In genomic region chr20:62923669-62924566, GRCh38 we compare ENCODE assay signal across 1 cellular context.
TF ChIP-seq lines count a peak whose summit lies in the region.

No MANE protein-coding gene starts in this region.

TF ChIP-seq in HepG2, 621 proteins besides CTCF, POLR2A, EP300 and RAD21 (continued from another document and continues in another):
- TF ChIP-seq HMGXB3 (CRISPR knock-in tag; IDR thresholded peaks at IDR 0.05; ENCODE audit: borderline replicate concordance): no peak
- no peak for TF ChIP-seq CENPT (CRISPR knock-in tag; IDR thresholded peaks at IDR 0.05; ENCODE audit: low read depth)
- TF ChIP-seq, protein P1, sequence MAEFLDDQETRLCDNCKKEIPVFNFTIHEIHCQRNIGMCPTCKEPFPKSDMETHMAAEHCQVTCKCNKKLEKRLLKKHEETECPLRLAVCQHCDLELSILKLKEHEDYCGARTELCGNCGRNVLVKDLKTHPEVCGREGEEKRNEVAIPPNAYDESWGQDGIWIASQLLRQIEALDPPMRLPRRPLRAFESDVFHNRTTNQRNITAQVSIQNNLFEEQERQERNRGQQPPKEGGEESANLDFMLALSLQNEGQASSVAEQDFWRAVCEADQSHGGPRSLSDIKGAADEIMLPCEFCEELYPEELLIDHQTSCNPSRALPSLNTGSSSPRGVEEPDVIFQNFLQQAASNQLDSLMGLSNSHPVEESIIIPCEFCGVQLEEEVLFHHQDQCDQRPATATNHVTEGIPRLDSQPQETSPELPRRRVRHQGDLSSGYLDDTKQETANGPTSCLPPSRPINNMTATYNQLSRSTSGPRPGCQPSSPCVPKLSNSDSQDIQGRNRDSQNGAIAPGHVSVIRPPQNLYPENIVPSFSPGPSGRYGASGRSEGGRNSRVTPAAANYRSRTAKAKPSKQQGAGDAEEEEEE (CRISPR knock-in tag; IDR thresholded peaks at IDR 0.05; ENCODE audit: borderline replicate concordance): no peak
- TF ChIP-seq ZMYM3 (CRISPR knock-in tag; IDR thresholded peaks at IDR 0.05): no peak
- TF ChIP-seq TAF1 (CRISPR knock-in tag; IDR thresholded peaks at IDR 0.05): no peak; the same call in 1 of the 2 replicates
- TF ChIP-seq WIZ (CRISPR knock-in tag; IDR thresholded peaks at IDR 0.05): no peak
- no peak for TF ChIP-seq ZXDC (CRISPR knock-in tag; IDR thresholded peaks at IDR 0.05)
- peak; percentile 78 for TF ChIP-seq DMAP1 (CRISPR knock-in tag; IDR thresholded peaks at IDR 0.05)
- TF ChIP-seq ZNF367 (CRISPR knock-in tag; IDR thresholded peaks at IDR 0.05; ENCODE audit: borderline replicate concordance): no peak
- TF ChIP-seq PRPF4 (IDR thresholded peaks at IDR 0.05; ENCODE audit: low read depth, low read length, poor library complexity, severe bottlenecking): no peak
- no peak for TF ChIP-seq ZIK1 (CRISPR knock-in tag; IDR thresholded peaks at IDR 0.05; ENCODE audit: borderline replicate concordance, low read depth)
- no peak for TF ChIP-seq ZNF83 (CRISPR knock-in tag; IDR thresholded peaks at IDR 0.05; ENCODE audit: borderline replicate concordance)
- peak; percentile 100 for TF ChIP-seq NCOR1 (IDR thresholded peaks at IDR 0.05; ENCODE audit: borderline replicate concordance, low read length)
- TF ChIP-seq HMGA1 (CRISPR knock-in tag; conservative IDR thresholded peaks at IDR 0.05): no peak
- TF ChIP-seq BRD4 (CRISPR knock-in tag; IDR thresholded peaks at IDR 0.05): no peak
- no peak for TF ChIP-seq ZNF333 (CRISPR knock-in tag; IDR thresholded peaks at IDR 0.05; ENCODE audit: borderline replicate concordance)
- no peak for TF ChIP-seq SP1 (IDR thresholded peaks at IDR 0.05)
- peak; percentile 6; the same call in 1 of the 2 replicates for TF ChIP-seq SP1 (CRISPR knock-in tag; IDR thresholded peaks at IDR 0.05)
- TF ChIP-seq, protein P2, sequence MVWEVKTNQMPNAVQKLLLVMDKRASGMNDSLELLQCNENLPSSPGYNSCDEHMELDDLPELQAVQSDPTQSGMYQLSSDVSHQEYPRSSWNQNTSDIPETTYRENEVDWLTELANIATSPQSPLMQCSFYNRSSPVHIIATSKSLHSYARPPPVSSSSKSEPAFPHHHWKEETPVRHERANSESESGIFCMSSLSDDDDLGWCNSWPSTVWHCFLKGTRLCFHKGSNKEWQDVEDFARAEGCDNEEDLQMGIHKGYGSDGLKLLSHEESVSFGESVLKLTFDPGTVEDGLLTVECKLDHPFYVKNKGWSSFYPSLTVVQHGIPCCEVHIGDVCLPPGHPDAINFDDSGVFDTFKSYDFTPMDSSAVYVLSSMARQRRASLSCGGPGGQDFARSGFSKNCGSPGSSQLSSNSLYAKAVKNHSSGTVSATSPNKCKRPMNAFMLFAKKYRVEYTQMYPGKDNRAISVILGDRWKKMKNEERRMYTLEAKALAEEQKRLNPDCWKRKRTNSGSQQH (CRISPR knock-in tag; IDR thresholded peaks at IDR 0.05; ENCODE audit: low read depth): no peak
- TF ChIP-seq HMG20B (CRISPR knock-in tag; conservative IDR thresholded peaks at IDR 0.05): no peak; the same call in none of the 2 replicates
- peak; percentile 71 for TF ChIP-seq ZFY (CRISPR knock-in tag; IDR thresholded peaks at IDR 0.05)
- no peak for TF ChIP-seq ZNF138 (CRISPR knock-in tag; IDR thresholded peaks at IDR 0.05; ENCODE audit: low read depth)
- TF ChIP-seq ZBTB42 (CRISPR knock-in tag; IDR thresholded peaks at IDR 0.05): no peak
- TF ChIP-seq KMT2B (CRISPR knock-in tag; IDR thresholded peaks at IDR 0.05): peak; percentile 40
- no peak for TF ChIP-seq NRL (CRISPR knock-in tag; IDR thresholded peaks at IDR 0.05; ENCODE audit: borderline replicate concordance)
- TF ChIP-seq ATRX (CRISPR knock-in tag; IDR thresholded peaks at IDR 0.05; ENCODE audit: borderline replicate concordance): no peak
- TF ChIP-seq ATF7 (IDR thresholded peaks at IDR 0.05): no peak
- no peak for TF ChIP-seq ATF7 (CRISPR knock-in tag; IDR thresholded peaks at IDR 0.05)
- TF ChIP-seq ZBTB7A (CRISPR knock-in tag; IDR thresholded peaks at IDR 0.05): no peak
- TF ChIP-seq ZFYVE20 (CRISPR knock-in tag; IDR thresholded peaks at IDR 0.05; ENCODE audit: borderline replicate concordance, low read depth): no peak
- peak; percentile 16; the same call in 1 of the 2 replicates for TF ChIP-seq MEF2D (CRISPR knock-in tag; IDR thresholded peaks at IDR 0.05)
- TF ChIP-seq, protein P3, sequence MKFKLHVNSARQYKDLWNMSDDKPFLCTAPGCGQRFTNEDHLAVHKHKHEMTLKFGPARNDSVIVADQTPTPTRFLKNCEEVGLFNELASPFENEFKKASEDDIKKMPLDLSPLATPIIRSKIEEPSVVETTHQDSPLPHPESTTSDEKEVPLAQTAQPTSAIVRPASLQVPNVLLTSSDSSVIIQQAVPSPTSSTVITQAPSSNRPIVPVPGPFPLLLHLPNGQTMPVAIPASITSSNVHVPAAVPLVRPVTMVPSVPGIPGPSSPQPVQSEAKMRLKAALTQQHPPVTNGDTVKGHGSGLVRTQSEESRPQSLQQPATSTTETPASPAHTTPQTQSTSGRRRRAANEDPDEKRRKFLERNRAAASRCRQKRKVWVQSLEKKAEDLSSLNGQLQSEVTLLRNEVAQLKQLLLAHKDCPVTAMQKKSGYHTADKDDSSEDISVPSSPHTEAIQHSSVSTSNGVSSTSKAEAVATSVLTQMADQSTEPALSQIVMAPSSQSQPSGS (CRISPR knock-in tag; IDR thresholded peaks at IDR 0.05): no peak
- no peak for TF ChIP-seq NFATC3 (CRISPR knock-in tag; IDR thresholded peaks at IDR 0.05)
- no peak for TF ChIP-seq HOXA9 (CRISPR knock-in tag; IDR thresholded peaks at IDR 0.05; ENCODE audit: borderline replicate concordance)
- peak; percentile 44 for TF ChIP-seq ERF (CRISPR knock-in tag; IDR thresholded peaks at IDR 0.05)
- peak; percentile 77 for TF ChIP-seq HDAC2 (CRISPR knock-in tag; IDR thresholded peaks at IDR 0.05)
- TF ChIP-seq SMARCE1 (IDR thresholded peaks at IDR 0.05; ENCODE audit: borderline replicate concordance): no peak
- TF ChIP-seq ZNF639 (CRISPR knock-in tag; conservative IDR thresholded peaks at IDR 0.05): no peak; the same call in 1 of the 2 replicates
- no peak for TF ChIP-seq ZNF782 (CRISPR knock-in tag; IDR thresholded peaks at IDR 0.05; ENCODE audit: borderline replicate concordance)
- no peak for TF ChIP-seq RFX5 (IDR thresholded peaks at IDR 0.05; ENCODE audit: low read depth, low read length)
- peak; percentile 65; the same call in 1 of the 2 replicates for TF ChIP-seq ZFP1 (CRISPR knock-in tag; IDR thresholded peaks at IDR 0.05)
- TF ChIP-seq RBFOX2 (IDR thresholded peaks at IDR 0.05; ENCODE audit: low read depth, low read length): 0 out of 2 replicates have a peak, but pooled peaks have one; percentile 41
- TF ChIP-seq SSRP1 (CRISPR knock-in tag; IDR thresholded peaks at IDR 0.05): no peak; the same call in 1 of the 2 replicates
- no peak for TF ChIP-seq ZUFSP (CRISPR knock-in tag; IDR thresholded peaks at IDR 0.05; ENCODE audit: borderline replicate concordance)
- no peak for TF ChIP-seq HDAC6 (IDR thresholded peaks at IDR 0.05; ENCODE audit: low read depth, low read length)
- peak; percentile 83 for TF ChIP-seq SAP130 (CRISPR knock-in tag; IDR thresholded peaks at IDR 0.05; ENCODE audit: low read depth)
- TF ChIP-seq ZNF761 (CRISPR knock-in tag; conservative IDR thresholded peaks at IDR 0.05): no peak
- no peak for TF ChIP-seq KDM1A (CRISPR knock-in tag; IDR thresholded peaks at IDR 0.05)
- no peak for TF ChIP-seq ZBTB43 (CRISPR knock-in tag; conservative IDR thresholded peaks at IDR 0.05)
- TF ChIP-seq ISL2 (CRISPR knock-in tag; IDR thresholded peaks at IDR 0.05): peak; percentile 72; the same call in 1 of the 2 replicates
- TF ChIP-seq ZFX (CRISPR knock-in tag; IDR thresholded peaks at IDR 0.05; ENCODE audit: low read depth): peak; percentile 74
- no peak for TF ChIP-seq SAFB2 (CRISPR knock-in tag; IDR thresholded peaks at IDR 0.05; ENCODE audit: borderline replicate concordance, low read depth)
- TF ChIP-seq ZMYM4 (CRISPR knock-in tag; IDR thresholded peaks at IDR 0.05): no peak
- TF ChIP-seq ZNF841 (CRISPR knock-in tag; IDR thresholded peaks at IDR 0.05; ENCODE audit: borderline replicate concordance): no peak
- TF ChIP-seq NCOA1 (CRISPR knock-in tag; IDR thresholded peaks at IDR 0.05): no peak
- TF ChIP-seq HHEX (CRISPR knock-in tag; IDR thresholded peaks at IDR 0.05): no peak
- TF ChIP-seq AHR (CRISPR knock-in tag; IDR thresholded peaks at IDR 0.05): no peak; the same call in 1 of the 2 replicates
- TF ChIP-seq FOXC1 (CRISPR knock-in tag; IDR thresholded peaks at IDR 0.05; ENCODE audit: borderline replicate concordance): no peak
- peak; percentile 90 for TF ChIP-seq ASH2L (IDR thresholded peaks at IDR 0.05; ENCODE audit: insufficient read length, low read depth, low read length)
- no peak for TF ChIP-seq ZMAT5 (CRISPR knock-in tag; IDR thresholded peaks at IDR 0.05; ENCODE audit: borderline replicate concordance, low read depth)
